ENCODE assay signal across 17 cellular contexts in genomic region chr11:101584651-101585050, GRCh38. TPM values are rescaled to one million over a fixed set of nuclear protein-coding genes. Genes with fewer than 3 reads are reported as not detected.
"Had no signal": no experiment of that assay in that cellular context is flagged by ENCODE, and none has a peak within 500 bp of the region (broad histone marks: within the 10 kb centered on the region; RNA-seq: fewer than 3 reads in every experiment).

No MANE protein-coding gene starts in this region.

- H3K36me3 ChIP-seq: suprapubic skin had no signal

- H3K27ac Mint-ChIP-seq: activated B cell treated with CpG ODN at 0.5 μM for 24 hours; activated CD4-positive, alpha-beta T cell treated with anti-CD3 and anti-CD28 coated beads, Interleukin-2, amount 10 ng/mL, durations not matched to agents 7 days and 5 days; activated naive CD4-positive, alpha-beta T cell treated with anti-CD3 and anti-CD28 coated beads for 36 hours; activated T-helper 17 cell treated with anti-CD3 and anti-CD28 coated beads, Interleukin-2, amount 50 U/mL, for 72 hours; naive thymus-derived CD8-positive, alpha-beta T cell; progenitor cell of endocrine pancreas; T-helper 17 cell had no signal

- H3K9me3 ChIP-seq: suprapubic skin had no signal

- H3K4me1 Mint-ChIP-seq: activated B cell treated with CpG ODN at 0.5 μM for 24 hours; activated CD4-positive, alpha-beta T cell treated with anti-CD3 and anti-CD28 coated beads, Interleukin-2, amount 10 ng/mL, durations not matched to agents 7 days and 5 days; activated T-helper 17 cell treated with anti-CD3 and anti-CD28 coated beads, Interleukin-2, amount 50 U/mL, for 72 hours; immature natural killer cell; naive thymus-derived CD8-positive, alpha-beta T cell; T-helper 17 cell had no signal

- H3K4me3 Mint-ChIP-seq: activated B cell treated with CpG ODN at 0.5 μM for 24 hours; activated CD4-positive, alpha-beta T cell treated with anti-CD3 and anti-CD28 coated beads, Interleukin-2, amount 10 ng/mL, durations not matched to agents 7 days and 5 days; activated naive CD4-positive, alpha-beta T cell treated with anti-CD3 and anti-CD28 coated beads for 36 hours; activated T-helper 17 cell treated with anti-CD3 and anti-CD28 coated beads, Interleukin-2, amount 50 U/mL, for 72 hours; immature natural killer cell; naive thymus-derived CD8-positive, alpha-beta T cell; T-helper 17 cell had no signal

- H3K9me3 Mint-ChIP-seq: activated B cell treated with CpG ODN at 0.5 μM for 24 hours; activated CD4-positive, alpha-beta T cell treated with anti-CD3 and anti-CD28 coated beads, Interleukin-2, amount 10 ng/mL, durations not matched to agents 7 days and 5 days; activated naive CD4-positive, alpha-beta T cell treated with anti-CD3 and anti-CD28 coated beads for 36 hours had no signal

- DNase-seq: activated B cell treated with CpG ODN at 0.5 μM for 24 hours; activated CD4-positive, alpha-beta T cell treated with anti-CD3 and anti-CD28 coated beads, Interleukin-2, amount 10 ng/mL, durations not matched to agents 7 days and 5 days; activated CD8-positive, alpha-beta memory T cell treated with anti-CD3 and anti-CD28 coated beads for 24 hours; activated naive CD4-positive, alpha-beta T cell treated with anti-CD3 and anti-CD28 coated beads for 36 hours; caudate nucleus; effector CD4-positive, alpha-beta T cell; hippocampal formation; immature natural killer cell; mammary epithelial cell; naive thymus-derived CD8-positive, alpha-beta T cell; occipital lobe; stimulated activated CD4-positive, alpha-beta T cell treated with anti-CD3 and anti-CD28 coated beads, Interleukin-12 subunit alpha, Interleukin-12 subunit beta, amount 100 ng/mL, for 4 hours; stimulated activated naive CD8-positive, alpha-beta T cell treated with anti-CD3 and anti-CD28 coated beads, Interleukin-15, Interleukin-2, amounts not matched to agents 100 U/mL and 50 U/mL, for 24 hours; T-helper 17 cell had no signal

- ATAC-seq: activated T-helper 17 cell treated with anti-CD3 and anti-CD28 coated beads, Interleukin-2, amount 50 U/mL, for 72 hours; naive thymus-derived CD8-positive, alpha-beta T cell; stimulated activated naive CD8-positive, alpha-beta T cell treated with anti-CD3 and anti-CD28 coated beads, Interleukin-15, Interleukin-2, amounts not matched to agents 100 U/mL and 50 U/mL, for 24 hours; T-helper 17 cell had no signal

RNA-seq across cellular contexts. Expression of gene TRPC6, which starts 0.8 kb away (rescaled TPM):
- total RNA-seq: activated B cell treated with CpG ODN at 0.5 μM for 24 hours; activated CD4-positive, alpha-beta T cell treated with anti-CD3 and anti-CD28 coated beads, Interleukin-2, amount 10 ng/mL, durations not matched to agents 7 days and 5 days; activated naive CD4-positive, alpha-beta T cell treated with anti-CD3 and anti-CD28 coated beads for 36 hours; activated T-helper 17 cell treated with anti-CD3 and anti-CD28 coated beads, Interleukin-2, amount 50 U/mL, for 72 hours; naive thymus-derived CD8-positive, alpha-beta T cell had no signal
- polyA plus RNA-seq: immature natural killer cell; mammary epithelial cell; naive thymus-derived CD8-positive, alpha-beta T cell had no signal
